1 cellular context compared by ENCODE assay signal in genomic region chr1:206909167-206909882, GRCh38.
TF ChIP-seq lines count a peak whose summit lies in the region.

No MANE protein-coding gene starts in this region.

TF ChIP-seq in HEK293, 187 proteins besides CTCF, POLR2A, EP300 and RAD21 (continued from another document and continues in another):
- TF ChIP-seq ZBTB6 (tag by site-specific recombination; IDR thresholded peaks at IDR 0.05) (no peak), ZNF174 (tag by site-specific recombination; IDR thresholded peaks at IDR 0.05) (no peak), PRDM2 (tag by site-specific recombination; IDR thresholded peaks at IDR 0.05; ENCODE audit: borderline replicate concordance) (no peak), ZNF18 (tag by site-specific recombination; IDR thresholded peaks at IDR 0.05) (no peak), ZNF223 (tag by site-specific recombination; IDR thresholded peaks at IDR 0.05) (no peak), ZNF184 (tag by site-specific recombination; IDR thresholded peaks at IDR 0.05) (no peak), ZNF548 (tag by site-specific recombination; IDR thresholded peaks at IDR 0.05) (no peak), ZBTB8A (tag by site-specific recombination; IDR thresholded peaks at IDR 0.05) (peak; percentile 61), KLF10 (tag by site-specific recombination; IDR thresholded peaks at IDR 0.05) (no peak), ZBTB17 (tag by site-specific recombination; IDR thresholded peaks at IDR 0.05) (no peak), ZBTB10 (tag by site-specific recombination; IDR thresholded peaks at IDR 0.05) (peak; percentile 55; the same call in 1 of the 2 replicates), ZNF211 (tag by site-specific recombination; IDR thresholded peaks at IDR 0.05; ENCODE audit: low read depth) (no peak), ZNF792 (tag by site-specific recombination; IDR thresholded peaks at IDR 0.05) (no peak), ZIC2 (tag by site-specific recombination; IDR thresholded peaks at IDR 0.05) (peak; percentile 100), ZFHX2 (tag by site-specific recombination; conservative IDR thresholded peaks at IDR 0.05) (peak; percentile 67), PRDM4 (tag by site-specific recombination; IDR thresholded peaks at IDR 0.05) (no peak), REST (tag by site-specific recombination; IDR thresholded peaks at IDR 0.05) (peak; percentile 54; the same call in 1 of the 2 replicates), ZNF785 (tag by site-specific recombination; IDR thresholded peaks at IDR 0.05) (no peak), ZNF350 (tag by site-specific recombination; IDR thresholded peaks at IDR 0.05) (no peak), ZNF335 (tag by site-specific recombination; conservative IDR thresholded peaks at IDR 0.05) (peak; percentile 80), ZBTB20 (tag by site-specific recombination; IDR thresholded peaks at IDR 0.05) (peak; percentile 62), KLF8 (tag by site-specific recombination; IDR thresholded peaks at IDR 0.05) (peak; percentile 88; the same call in 1 of the 2 replicates), ZNF561 (tag by site-specific recombination; IDR thresholded peaks at IDR 0.05; ENCODE audit: borderline replicate concordance) (peak; percentile 80; the same call in 1 of the 2 replicates), GLIS1 (tag by site-specific recombination; IDR thresholded peaks at IDR 0.05) (peak; percentile 57), HIC1 (tag by site-specific recombination; IDR thresholded peaks at IDR 0.05) (0 out of 2 replicates have a peak, but pooled peaks have one; percentile 41), ZNF692 (tag by site-specific recombination; IDR thresholded peaks at IDR 0.05) (peak; percentile 80; the same call in 1 of the 2 replicates), SP3 (tag by site-specific recombination; IDR thresholded peaks at IDR 0.05) (peak; percentile 78), ZNF629 (tag by site-specific recombination; IDR thresholded peaks at IDR 0.05) (0 out of 2 replicates have a peak, but pooled peaks have one; percentile 12), ZFP69B (tag by site-specific recombination; IDR thresholded peaks at IDR 0.05) (0 out of 2 replicates have a peak, but pooled peaks have one; percentile 18), ZNF24 (tag by site-specific recombination; IDR thresholded peaks at IDR 0.05) (no peak), PRDM1 (tag by site-specific recombination; IDR thresholded peaks at IDR 0.05) (peak; percentile 50; the same call in 1 of the 2 replicates), KLF9 (tag by site-specific recombination; IDR thresholded peaks at IDR 0.05; ENCODE audit: low read depth) (no peak), KLF17 (tag by site-specific recombination; IDR thresholded peaks at IDR 0.05) (peak; percentile 72), ZNF76 (tag by site-specific recombination; IDR thresholded peaks at IDR 0.05; ENCODE audit: borderline replicate concordance, low read depth) (peak; percentile 90), ZNF394 (tag by site-specific recombination; IDR thresholded peaks at IDR 0.05; ENCODE audit: borderline replicate concordance) (peak; percentile 93)
